ENCODE assay signal across 37 cellular contexts in genomic region chr2:16206191-16206944, GRCh38.
"Had no signal": no experiment of that assay in that cellular context is flagged by ENCODE, and none has a peak within 500 bp of the region (broad histone marks: within the 10 kb centered on the region; RNA-seq: fewer than 3 reads in every experiment).

No MANE protein-coding gene starts in this region.

- H3K27ac ChIP-seq: adrenal gland, body of pancreas, cardiac muscle cell, colonic mucosa, epithelial cell of prostate, esophagus squamous epithelium, gastroesophageal sphincter, heart right ventricle, WERI-Rb-1 had no signal

- H3K4me3 Mint-ChIP-seq: activated CD4-positive, alpha-beta memory T cell treated with anti-CD3 and anti-CD28 coated beads for 36 hours; activated CD4-positive, alpha-beta T cell treated with anti-CD3 and anti-CD28 coated beads for 36 hours; activated CD4-positive, alpha-beta T cell treated with anti-CD3 and anti-CD28 coated beads, Interleukin-2, amount 10 ng/mL, durations not matched to agents 24 days and 14 days; activated CD8-positive, alpha-beta memory T cell treated with anti-CD3 and anti-CD28 coated beads, Interleukin-2, amount 10 ng/mL, durations not matched to agents 7 days and 5 days; activated CD8-positive, alpha-beta T cell treated with anti-CD3 and anti-CD28 coated beads, Interleukin-2, amount 10 ng/mL, durations not matched to agents 7 days and 5 days; activated naive CD4-positive, alpha-beta T cell treated with anti-CD3 and anti-CD28 coated beads for 36 hours; activated naive CD4-positive, alpha-beta T cell treated with anti-CD3 and anti-CD28 coated beads, Interleukin-2, amount 50 U/mL, for 24 hours; activated naive CD8-positive, alpha-beta T cell treated with anti-CD3 and anti-CD28 coated beads for 36 hours; activated naive CD8-positive, alpha-beta T cell treated with anti-CD3 and anti-CD28 coated beads, Interleukin-2, amount 50 U/mL, for 24 hours; activated T-helper 1 cell treated with anti-CD3 and anti-CD28 coated beads, Interleukin-12 subunit alpha, Interleukin-12 subunit beta, Interleukin-2, Interleukin-4 antibody, amounts not matched to agents 30 ng/mL and 10 ng/mL and 1 ng/mL, durations not matched to agents 14 hours and 24 hours and 36 hours; T-helper 17 cell; T-helper 2 cell treated with Interferon-gamma antibody and Interleukin-4, amounts not matched to agents 5 μg/mL and 100 μg/mL, for 36 hours had no signal

- H3K36me3 Mint-ChIP-seq: activated CD4-positive, alpha-beta memory T cell treated with anti-CD3 and anti-CD28 coated beads for 36 hours; activated CD8-positive, alpha-beta memory T cell treated with anti-CD3 and anti-CD28 coated beads, Interleukin-2, amount 10 ng/mL, durations not matched to agents 7 days and 5 days; activated naive CD4-positive, alpha-beta T cell treated with anti-CD3 and anti-CD28 coated beads, Interleukin-2, amount 50 U/mL, for 24 hours; activated naive CD8-positive, alpha-beta T cell treated with anti-CD3 and anti-CD28 coated beads for 36 hours had no signal

- H3K4me1 ChIP-seq: adrenal gland, body of pancreas, gastroesophageal sphincter, heart right ventricle had no signal

- H3K27me3 Mint-ChIP-seq: activated CD4-positive, alpha-beta T cell treated with anti-CD3 and anti-CD28 coated beads, Interleukin-2, amount 10 ng/mL, durations not matched to agents 24 days and 14 days; activated CD8-positive, alpha-beta memory T cell treated with anti-CD3 and anti-CD28 coated beads, Interleukin-2, amount 10 ng/mL, durations not matched to agents 7 days and 5 days; T-helper 17 cell had no signal

- DNase-seq: activated CD4-positive, alpha-beta memory T cell treated with anti-CD3 and anti-CD28 coated beads for 36 hours; activated CD4-positive, alpha-beta T cell treated with anti-CD3 and anti-CD28 coated beads for 36 hours; activated CD4-positive, alpha-beta T cell treated with anti-CD3 and anti-CD28 coated beads, Interleukin-2, amount 10 ng/mL, durations not matched to agents 24 days and 14 days; activated CD4-positive, CD25-positive, alpha-beta regulatory T cell; activated CD4-positive, CD25-positive, alpha-beta regulatory T cell treated with anti-CD3 and anti-CD28 coated beads, Interleukin-2, amount 50 U/mL, for 72 hours; activated CD8-positive, alpha-beta memory T cell treated with anti-CD3 and anti-CD28 coated beads, Interleukin-2, amount 10 ng/mL, durations not matched to agents 7 days and 5 days; activated CD8-positive, alpha-beta memory T cell treated with anti-CD3 and anti-CD28 coated beads, Interleukin-2, amount 50 U/mL, for 4 hours; activated CD8-positive, alpha-beta T cell treated with anti-CD3 and anti-CD28 coated beads, Interleukin-2, amount 10 ng/mL, durations not matched to agents 7 days and 5 days; activated effector memory CD4-positive, alpha-beta T cell treated with anti-CD3 and anti-CD28 coated beads, Interleukin-2, amount 50 U/mL, for 16 hours; activated naive CD4-positive, alpha-beta T cell treated with anti-CD3 and anti-CD28 coated beads for 36 hours; activated naive CD8-positive, alpha-beta T cell treated with anti-CD3 and anti-CD28 coated beads for 36 hours; activated naive CD8-positive, alpha-beta T cell treated with anti-CD3 and anti-CD28 coated beads, Interleukin-2, amount 50 U/mL, for 24 hours; activated T-cell treated with anti-CD3 and anti-CD28 coated beads, Interleukin-2, amount 50 U/mL, for 1 hour; activated T-cell treated with anti-CD3 and anti-CD28 coated beads, Interleukin-2, amount 50 U/mL, for 48 hours; adrenal gland; amygdala; aorta; body of pancreas; central memory CD4-positive, alpha-beta T cell; cerebellar nuclear complex; colonic mucosa; effector CD8-positive, alpha-beta T cell; esophagus squamous epithelium; foreskin melanocyte; heart right ventricle; T-helper 17 cell; T1000; WERI-Rb-1 had no signal

- H3K27ac Mint-ChIP-seq: activated CD4-positive, alpha-beta memory T cell treated with anti-CD3 and anti-CD28 coated beads for 36 hours; activated CD4-positive, alpha-beta T cell treated with anti-CD3 and anti-CD28 coated beads for 36 hours; activated CD4-positive, alpha-beta T cell treated with anti-CD3 and anti-CD28 coated beads, Interleukin-2, amount 10 ng/mL, durations not matched to agents 24 days and 14 days; activated CD8-positive, alpha-beta memory T cell treated with anti-CD3 and anti-CD28 coated beads, Interleukin-2, amount 10 ng/mL, durations not matched to agents 7 days and 5 days; activated CD8-positive, alpha-beta T cell treated with anti-CD3 and anti-CD28 coated beads, Interleukin-2, amount 10 ng/mL, durations not matched to agents 7 days and 5 days; activated naive CD4-positive, alpha-beta T cell treated with anti-CD3 and anti-CD28 coated beads for 36 hours; activated naive CD4-positive, alpha-beta T cell treated with anti-CD3 and anti-CD28 coated beads, Interleukin-2, amount 50 U/mL, for 24 hours; activated naive CD8-positive, alpha-beta T cell treated with anti-CD3 and anti-CD28 coated beads for 36 hours; activated naive CD8-positive, alpha-beta T cell treated with anti-CD3 and anti-CD28 coated beads, Interleukin-2, amount 50 U/mL, for 24 hours; activated T-helper 1 cell treated with anti-CD3 and anti-CD28 coated beads, Interleukin-12 subunit alpha, Interleukin-12 subunit beta, Interleukin-2, Interleukin-4 antibody, amounts not matched to agents 30 ng/mL and 10 ng/mL and 1 ng/mL, durations not matched to agents 14 hours and 24 hours and 36 hours; activated T-helper 2 cell treated with anti-CD3 and anti-CD28 coated beads, Interferon-gamma antibody, Interleukin-2, Interleukin-4, amounts not matched to agents 10 μg/mL and 5 μg/mL and 100 μg/mL, durations not matched to agents 14 hours and 24 hours and 36 hours; T-helper 17 cell; T-helper 2 cell treated with Interferon-gamma antibody and Interleukin-4, amounts not matched to agents 5 μg/mL and 100 μg/mL, for 36 hours had no signal

- H3K27me3 ChIP-seq: adrenal gland, body of pancreas, cardiac muscle cell, colonic mucosa, gastroesophageal sphincter, heart right ventricle had no signal

- H3K9me3 Mint-ChIP-seq: activated CD4-positive, alpha-beta T cell treated with anti-CD3 and anti-CD28 coated beads, Interleukin-2, amount 10 ng/mL, durations not matched to agents 24 days and 14 days; activated naive CD4-positive, alpha-beta T cell treated with anti-CD3 and anti-CD28 coated beads, Interleukin-2, amount 50 U/mL, for 24 hours; activated naive CD8-positive, alpha-beta T cell treated with anti-CD3 and anti-CD28 coated beads, Interleukin-2, amount 50 U/mL, for 24 hours; activated T-helper 1 cell treated with anti-CD3 and anti-CD28 coated beads, Interleukin-12 subunit alpha, Interleukin-12 subunit beta, Interleukin-2, Interleukin-4 antibody, amounts not matched to agents 30 ng/mL and 10 ng/mL and 1 ng/mL, durations not matched to agents 14 hours and 24 hours and 36 hours; activated T-helper 2 cell treated with anti-CD3 and anti-CD28 coated beads, Interferon-gamma antibody, Interleukin-2, Interleukin-4, amounts not matched to agents 10 μg/mL and 5 μg/mL and 100 μg/mL, durations not matched to agents 14 hours and 24 hours and 36 hours; T-helper 2 cell treated with Interferon-gamma antibody and Interleukin-4, amounts not matched to agents 5 μg/mL and 100 μg/mL, for 36 hours had no signal

- H3K36me3 ChIP-seq: adrenal gland, cardiac muscle cell, colonic mucosa, esophagus squamous epithelium, gastroesophageal sphincter, heart right ventricle, WERI-Rb-1 had no signal

- H3K4me1 Mint-ChIP-seq: activated CD4-positive, alpha-beta T cell treated with anti-CD3 and anti-CD28 coated beads for 36 hours; activated CD4-positive, alpha-beta T cell treated with anti-CD3 and anti-CD28 coated beads, Interleukin-2, amount 10 ng/mL, durations not matched to agents 24 days and 14 days; activated CD8-positive, alpha-beta memory T cell treated with anti-CD3 and anti-CD28 coated beads, Interleukin-2, amount 10 ng/mL, durations not matched to agents 7 days and 5 days; activated naive CD4-positive, alpha-beta T cell treated with anti-CD3 and anti-CD28 coated beads, Interleukin-2, amount 50 U/mL, for 24 hours; activated naive CD8-positive, alpha-beta T cell treated with anti-CD3 and anti-CD28 coated beads for 36 hours; activated naive CD8-positive, alpha-beta T cell treated with anti-CD3 and anti-CD28 coated beads, Interleukin-2, amount 50 U/mL, for 24 hours; T-helper 17 cell had no signal

- H3K4me3 ChIP-seq: adrenal gland, body of pancreas, cardiac muscle cell, colonic mucosa, esophagus squamous epithelium, gastroesophageal sphincter, heart right ventricle had no signal

- H3K9me3 ChIP-seq: adrenal gland, body of pancreas, colonic mucosa, esophagus squamous epithelium, gastroesophageal sphincter had no signal

- FAIRE-seq: endometrium, endothelial cell of umbilical vein had no signal
